Comparison of ENCODE assay signal across 1 cellular context in the genomic region with DNA sequence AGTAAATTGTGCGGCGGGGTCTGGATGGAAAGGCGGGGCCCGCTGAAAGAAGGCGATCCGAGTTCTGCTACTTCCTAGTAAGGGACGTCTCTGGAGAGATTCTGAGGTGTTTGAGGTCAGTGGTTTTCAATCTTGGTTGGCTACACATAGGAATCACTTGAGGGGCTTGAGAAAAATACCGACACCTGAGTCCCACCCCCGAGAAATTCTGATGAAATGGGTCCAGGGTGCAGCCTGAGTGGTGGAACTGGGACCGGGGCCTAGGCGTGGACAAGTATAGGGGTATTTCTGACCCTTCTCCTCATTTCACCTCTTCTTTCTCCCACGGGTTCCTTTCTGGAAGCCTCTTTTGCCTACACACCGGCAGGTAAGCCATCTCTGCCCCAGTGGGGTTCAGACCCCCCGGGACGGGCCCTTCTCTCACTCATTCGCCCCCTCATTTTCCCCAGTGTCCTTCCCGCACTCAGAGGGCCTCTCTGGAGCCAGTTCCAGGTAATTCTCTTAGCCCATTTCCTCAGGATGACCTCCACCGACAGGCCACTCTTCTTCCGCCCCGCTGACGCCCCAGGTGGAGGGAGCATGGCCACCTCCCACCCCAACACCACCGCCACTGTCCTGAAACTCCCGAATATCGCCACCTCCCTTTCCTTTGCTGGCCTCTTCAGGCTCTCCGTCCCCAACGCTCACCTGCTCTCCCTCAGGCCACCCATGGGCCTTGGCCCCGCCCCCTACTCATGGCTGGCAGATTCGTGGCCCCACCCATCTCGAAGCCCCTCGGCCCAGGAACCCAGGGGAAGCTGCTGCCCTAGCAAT.
TF ChIP-seq lines count a peak whose summit lies in the region.

No MANE protein-coding gene starts in this region.

TF ChIP-seq in liver, 16 proteins besides CTCF, POLR2A, EP300 and RAD21 (continued from another document):
- TF ChIP-seq EGR1 (IDR thresholded peaks at IDR 0.05; ENCODE audit: low read depth in 2 of 2) (no peak), FOXA2 (IDR thresholded peaks at IDR 0.05) (no peak)
- TF ChIP-seq, protein P1, sequence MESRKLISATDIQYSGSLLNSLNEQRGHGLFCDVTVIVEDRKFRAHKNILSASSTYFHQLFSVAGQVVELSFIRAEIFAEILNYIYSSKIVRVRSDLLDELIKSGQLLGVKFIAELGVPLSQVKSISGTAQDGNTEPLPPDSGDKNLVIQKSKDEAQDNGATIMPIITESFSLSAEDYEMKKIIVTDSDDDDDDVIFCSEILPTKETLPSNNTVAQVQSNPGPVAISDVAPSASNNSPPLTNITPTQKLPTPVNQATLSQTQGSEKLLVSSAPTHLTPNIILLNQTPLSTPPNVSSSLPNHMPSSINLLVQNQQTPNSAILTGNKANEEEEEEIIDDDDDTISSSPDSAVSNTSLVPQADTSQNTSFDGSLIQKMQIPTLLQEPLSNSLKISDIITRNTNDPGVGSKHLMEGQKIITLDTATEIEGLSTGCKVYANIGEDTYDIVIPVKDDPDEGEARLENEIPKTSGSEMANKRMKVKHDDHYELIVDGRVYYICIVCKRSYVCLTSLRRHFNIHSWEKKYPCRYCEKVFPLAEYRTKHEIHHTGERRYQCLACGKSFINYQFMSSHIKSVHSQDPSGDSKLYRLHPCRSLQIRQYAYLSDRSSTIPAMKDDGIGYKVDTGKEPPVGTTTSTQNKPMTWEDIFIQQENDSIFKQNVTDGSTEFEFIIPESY (IDR thresholded peaks at IDR 0.05) = no peak
